8 cellular contexts compared by ENCODE assay signal in the genomic region with DNA sequence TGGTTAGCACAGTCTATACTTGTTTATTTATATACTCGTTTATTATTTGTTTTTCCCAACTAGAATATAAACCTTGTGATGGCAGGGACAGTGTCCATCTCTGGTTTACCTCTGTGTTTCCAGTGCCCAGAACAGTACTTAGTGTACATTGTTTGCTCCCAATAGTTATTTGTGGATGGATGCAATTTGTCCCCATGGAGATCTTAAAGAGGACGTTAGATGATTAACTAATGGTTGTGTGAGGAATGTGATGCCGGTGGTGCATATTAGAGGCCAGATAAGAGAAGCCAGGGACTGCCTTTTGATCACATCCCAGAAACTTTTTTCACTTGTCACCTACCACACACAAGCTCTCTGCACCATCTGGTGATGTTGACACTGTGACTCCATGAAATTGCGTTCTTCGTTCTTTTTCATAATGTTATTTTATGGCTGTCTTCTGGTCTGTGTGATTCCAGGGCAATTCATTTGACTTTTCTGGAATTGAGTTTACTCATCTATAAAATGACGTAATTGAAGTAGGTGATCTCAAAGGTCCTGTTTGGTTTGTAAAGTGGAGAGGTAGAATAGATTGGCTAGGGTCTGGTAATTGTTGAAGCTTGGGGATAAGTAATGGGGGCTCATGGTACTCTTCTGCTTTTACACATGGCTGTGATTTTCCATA. TPM values are rescaled to one million over a fixed set of nuclear protein-coding genes. Genes with fewer than 3 reads are reported as not detected.
A peak's percentile ranks its signal among the peaks of the same experiment; 100 is the strongest.
DNase-seq lines count a peak whose midpoint lies in the region; ATAC-seq and TF ChIP-seq lines count a peak whose summit lies in the region.

No MANE protein-coding gene starts in this region.

- H3K9me3 ChIP-seq in suprapubic skin: no peaks in the 10 kb centered on the region

- H3K36me3 Mint-ChIP-seq in activated CD4-positive, alpha-beta T cell treated with anti-CD3 and anti-CD28 coated beads, Interleukin-2, amount 10 ng/mL, durations not matched to agents 24 days and 14 days (ENCODE audit: low read depth): peaks cover 51% of the 10 kb centered on the region
- H3K36me3 Mint-ChIP-seq in activated naive CD8-positive, alpha-beta T cell treated with anti-CD3 and anti-CD28 coated beads, Interleukin-2, amount 10 ng/mL, durations not matched to agents 7 days and 5 days: peaks cover 29% of the 10 kb centered on the region

- no peak for ATAC-seq in activated naive CD8-positive, alpha-beta T cell treated with anti-CD3 and anti-CD28 coated beads, Interleukin-2, amount 10 ng/mL, durations not matched to agents 7 days and 5 days (ENCODE audit: low read depth)
- no peak for ATAC-seq in HG03439 (IDR thresholded peaks at IDR 0.05; ENCODE audit: unreplicated experiment)
- no peak for ATAC-seq in GM18858 (IDR thresholded peaks at IDR 0.05; ENCODE audit: unreplicated experiment)

- no peaks in the 10 kb centered on the region for H3K27me3 ChIP-seq in suprapubic skin

- peaks cover 45% of the 10 kb centered on the region for H3K4me1 Mint-ChIP-seq in activated CD4-positive, alpha-beta T cell treated with anti-CD3 and anti-CD28 coated beads, Interleukin-2, amount 10 ng/mL, durations not matched to agents 24 days and 14 days
- H3K4me1 Mint-ChIP-seq in activated naive CD8-positive, alpha-beta T cell treated with anti-CD3 and anti-CD28 coated beads, Interleukin-2, amount 10 ng/mL, durations not matched to agents 7 days and 5 days: peaks cover 32% of the 10 kb centered on the region

- H3K4me1 ChIP-seq in suprapubic skin: peaks cover 25% of the 10 kb centered on the region

- H3K27ac ChIP-seq in suprapubic skin: no peak overlapping the region

- no peak for DNase-seq in activated CD4-positive, alpha-beta T cell treated with anti-CD3 and anti-CD28 coated beads, Interleukin-2, amount 10 ng/mL, durations not matched to agents 24 days and 14 days
- DNase-seq in activated CD4-positive, alpha-beta T cell treated with anti-CD3 and anti-CD28 coated beads, Interleukin-2, amount 50 U/mL, for 48 hours: no peak
- DNase-seq in activated naive CD8-positive, alpha-beta T cell treated with anti-CD3 and anti-CD28 coated beads, Interleukin-2, amount 10 ng/mL, durations not matched to agents 7 days and 5 days: no peak
- peak; percentile 53 for DNase-seq in kidney tubule cell (ENCODE audit: low spot score)
- no peak for DNase-seq in suprapubic skin (ENCODE audit: low spot score in 2 of 2)
- no peak for DNase-seq in NCI-H82 (lab: John Stamatoyannopoulos, UW)

- TF ChIP-seq EP300 in suprapubic skin (IDR thresholded peaks at IDR 0.05): no peak

- no peak for TF ChIP-seq CTCF in suprapubic skin (IDR thresholded peaks at IDR 0.05)

- H3K27me3 Mint-ChIP-seq in activated CD4-positive, alpha-beta T cell treated with anti-CD3 and anti-CD28 coated beads, Interleukin-2, amount 10 ng/mL, durations not matched to agents 24 days and 14 days: no peaks in the 10 kb centered on the region
- H3K27me3 Mint-ChIP-seq in activated naive CD8-positive, alpha-beta T cell treated with anti-CD3 and anti-CD28 coated beads, Interleukin-2, amount 10 ng/mL, durations not matched to agents 7 days and 5 days: no peaks in the 10 kb centered on the region

- no peaks in the 10 kb centered on the region for H3K9me3 Mint-ChIP-seq in activated CD4-positive, alpha-beta T cell treated with anti-CD3 and anti-CD28 coated beads, Interleukin-2, amount 10 ng/mL, durations not matched to agents 24 days and 14 days
- H3K9me3 Mint-ChIP-seq in activated naive CD8-positive, alpha-beta T cell treated with anti-CD3 and anti-CD28 coated beads, Interleukin-2, amount 10 ng/mL, durations not matched to agents 7 days and 5 days: peaks cover 1% of the 10 kb centered on the region

- peak overlapping the region; percentile 96 for H3K4me3 Mint-ChIP-seq in activated CD4-positive, alpha-beta T cell treated with anti-CD3 and anti-CD28 coated beads, Interleukin-2, amount 10 ng/mL, durations not matched to agents 24 days and 14 days
- peak overlapping the region; percentile 93 for H3K4me3 Mint-ChIP-seq in activated naive CD8-positive, alpha-beta T cell treated with anti-CD3 and anti-CD28 coated beads, Interleukin-2, amount 10 ng/mL, durations not matched to agents 7 days and 5 days

- WGBS in suprapubic skin: 72% methylated on average over 6 of the region's 6 CpGs

- H3K4me3 ChIP-seq in suprapubic skin: peak overlapping the region; percentile 99

- no peak for TF ChIP-seq POLR2A in suprapubic skin (IDR thresholded peaks at IDR 0.05)

- H3K27ac Mint-ChIP-seq in activated CD4-positive, alpha-beta T cell treated with anti-CD3 and anti-CD28 coated beads, Interleukin-2, amount 10 ng/mL, durations not matched to agents 24 days and 14 days: peak overlapping the region; percentile 94
- peak overlapping the region; percentile 91 for H3K27ac Mint-ChIP-seq in activated naive CD8-positive, alpha-beta T cell treated with anti-CD3 and anti-CD28 coated beads, Interleukin-2, amount 10 ng/mL, durations not matched to agents 7 days and 5 days

- peaks cover 4% of the 10 kb centered on the region for H3K36me3 ChIP-seq in suprapubic skin

- POLR2A ChIA-PET in activated naive CD8-positive, alpha-beta T cell treated with anti-CD3 and anti-CD28 coated beads, Interleukin-2, amount 10 ng/mL, durations not matched to agents 7 days and 5 days (lab: Charles Lee): interaction anchor here (0.6 to 2.1 kb wide), 5 partner anchors 11 to 231 kb away, joined by 3 to 13 read pairs (median 4); a partner anchor contains a TSS

- intact Hi-C loops in activated CD4-positive, alpha-beta T cell treated with anti-CD3 and anti-CD28 coated beads, Interleukin-2, amount 10 ng/mL, durations not matched to agents 24 days and 14 days (cut with micrococcal nuclease): no loop called here

RNA-seq across cellular contexts. Expression of a gene that starts 1.2 kb away (rescaled TPM):
- total RNA-seq in activated CD4-positive, alpha-beta T cell treated with anti-CD3 and anti-CD28 coated beads, Interleukin-2, amount 10 ng/mL, durations not matched to agents 24 days and 14 days: 33.5 and 36.1 TPM in 2 replicates
- total RNA-seq in activated naive CD8-positive, alpha-beta T cell treated with anti-CD3 and anti-CD28 coated beads, Interleukin-2, amount 10 ng/mL, durations not matched to agents 7 days and 5 days: 10 to 100 TPM; 17.1 to 19.8 TPM
- total RNA-seq in suprapubic skin: 10 to 100 TPM; 26.5 to 35.9 (median 32.1) TPM
